1 cellular context compared by ENCODE assay signal in genomic region chr3:135432402-135432801, GRCh38.
A peak's percentile ranks its signal among the peaks of the same experiment; 100 is the strongest.
TF ChIP-seq lines count a peak whose summit lies in the region.

No MANE protein-coding gene starts in this region.

TF ChIP-seq in K562, 482 proteins besides CTCF, POLR2A, EP300 and RAD21 (continued from another document):
- TF ChIP-seq ZNF318 (IDR thresholded peaks at IDR 0.05; ENCODE audit: borderline replicate concordance in 1 of 2, low read depth in 1 of 2) = no peak
- peak; percentile 79 for TF ChIP-seq ZNF316 (IDR thresholded peaks at IDR 0.05)
- TF ChIP-seq MAFK (IDR thresholded peaks at IDR 0.05; ENCODE audit: low read length) = 0 out of 2 replicates have a peak, but pooled peaks have one; percentile 4
TF ChIP-seq in K562: peak in this region for 5.
